1 cellular context compared by ENCODE assay signal in the genomic region with DNA sequence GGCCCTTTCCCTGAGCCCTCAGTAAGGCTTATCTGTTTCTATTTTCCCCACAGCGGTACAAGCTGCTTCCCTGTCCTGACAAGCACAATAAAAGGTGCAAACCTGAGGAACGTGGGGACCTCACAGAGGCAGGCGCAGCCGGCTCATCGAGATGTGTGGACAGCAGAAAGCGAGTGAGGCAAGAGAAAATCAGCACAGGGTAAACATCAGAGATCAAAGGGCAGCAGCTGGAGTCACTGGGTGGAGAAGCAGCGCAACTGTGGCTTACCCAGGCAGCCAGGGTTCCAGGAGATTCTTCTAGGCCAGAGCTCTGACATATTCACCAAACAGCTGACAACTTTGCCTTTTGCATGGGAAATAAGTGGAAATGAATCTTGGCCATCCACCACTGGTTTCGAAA.
A peak's percentile ranks its signal among the peaks of the same experiment; 100 is the strongest.
TF ChIP-seq lines count a peak whose summit lies in the region.

No MANE protein-coding gene starts in this region.

TF ChIP-seq in HepG2, 621 proteins besides CTCF, POLR2A, EP300 and RAD21 (continued from another document and continues in another):
- TF ChIP-seq, protein P1, sequence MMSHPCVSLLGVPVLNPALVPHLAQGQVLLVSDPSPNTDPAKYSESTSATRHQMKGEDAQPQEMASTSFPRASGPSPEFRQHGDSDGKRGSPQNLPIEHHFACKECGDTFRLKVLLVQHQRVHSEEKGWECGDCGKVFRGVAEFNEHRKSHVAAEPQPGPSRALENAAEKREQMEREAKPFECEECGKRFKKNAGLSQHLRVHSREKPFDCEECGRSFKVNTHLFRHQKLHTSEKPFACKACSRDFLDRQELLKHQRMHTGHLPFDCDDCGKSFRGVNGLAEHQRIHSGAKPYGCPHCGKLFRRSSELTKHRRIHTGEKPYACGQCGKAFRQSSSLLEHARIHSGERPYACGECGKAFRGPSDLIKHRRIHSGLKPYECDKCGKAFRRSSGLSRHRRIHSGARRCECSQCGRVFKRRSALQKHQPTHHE (CRISPR knock-in tag; IDR thresholded peaks at IDR 0.05; ENCODE audit: borderline replicate concordance) = no peak
- TF ChIP-seq ZBTB42 (CRISPR knock-in tag; IDR thresholded peaks at IDR 0.05) (no peak), NR1H2 (CRISPR knock-in tag; IDR thresholded peaks at IDR 0.05; ENCODE audit: borderline replicate concordance, low read depth) (no peak), ZNF816 (CRISPR knock-in tag; IDR thresholded peaks at IDR 0.05; ENCODE audit: borderline replicate concordance) (no peak), PRMT3 (CRISPR knock-in tag; IDR thresholded peaks at IDR 0.05; ENCODE audit: borderline replicate concordance, low read depth) (no peak), KLF16 (CRISPR knock-in tag; IDR thresholded peaks at IDR 0.05) (peak in 1 of 2 experiments; percentile 46; a peak in 1 of 4 replicates), MTF1 (CRISPR knock-in tag; IDR thresholded peaks at IDR 0.05) (no peak), IRX3 (CRISPR knock-in tag; IDR thresholded peaks at IDR 0.05; ENCODE audit: borderline replicate concordance, low read depth) (no peak), ZNF768 (CRISPR knock-in tag; IDR thresholded peaks at IDR 0.05) (no peak), NFE2L2 (IDR thresholded peaks at IDR 0.05; ENCODE audit: low read length) (no peak), KDM4B (CRISPR knock-in tag; IDR thresholded peaks at IDR 0.05) (no peak), SIN3A (IDR thresholded peaks at IDR 0.05; ENCODE audit: borderline replicate concordance, low read depth, low read length) (no peak), HNF4G (IDR thresholded peaks at IDR 0.05; ENCODE audit: borderline replicate concordance, low read depth, low read length) (peak; percentile 98), HNF4G (CRISPR knock-in tag; IDR thresholded peaks at IDR 0.05; ENCODE audit: borderline replicate concordance, low read depth) (peak; percentile 86; the same call in 1 of the 2 replicates), HNRNPK (IDR thresholded peaks at IDR 0.05; ENCODE audit: low read depth, low read length, poor library complexity, severe bottlenecking) (no peak), ZNF460 (CRISPR knock-in tag; IDR thresholded peaks at IDR 0.05; ENCODE audit: borderline replicate concordance) (no peak), ZNF17 (CRISPR knock-in tag; IDR thresholded peaks at IDR 0.05) (no peak), ZNF607 (CRISPR knock-in tag; IDR thresholded peaks at IDR 0.05; ENCODE audit: borderline replicate concordance) (no peak)
- TF ChIP-seq, protein P2, sequence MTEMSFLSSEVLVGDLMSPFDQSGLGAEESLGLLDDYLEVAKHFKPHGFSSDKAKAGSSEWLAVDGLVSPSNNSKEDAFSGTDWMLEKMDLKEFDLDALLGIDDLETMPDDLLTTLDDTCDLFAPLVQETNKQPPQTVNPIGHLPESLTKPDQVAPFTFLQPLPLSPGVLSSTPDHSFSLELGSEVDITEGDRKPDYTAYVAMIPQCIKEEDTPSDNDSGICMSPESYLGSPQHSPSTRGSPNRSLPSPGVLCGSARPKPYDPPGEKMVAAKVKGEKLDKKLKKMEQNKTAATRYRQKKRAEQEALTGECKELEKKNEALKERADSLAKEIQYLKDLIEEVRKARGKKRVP (CRISPR knock-in tag; IDR thresholded peaks at IDR 0.05) = peak in 1 of 2 experiments; percentile 84; a peak in 2 of 4 replicates
- TF ChIP-seq, protein P3, sequence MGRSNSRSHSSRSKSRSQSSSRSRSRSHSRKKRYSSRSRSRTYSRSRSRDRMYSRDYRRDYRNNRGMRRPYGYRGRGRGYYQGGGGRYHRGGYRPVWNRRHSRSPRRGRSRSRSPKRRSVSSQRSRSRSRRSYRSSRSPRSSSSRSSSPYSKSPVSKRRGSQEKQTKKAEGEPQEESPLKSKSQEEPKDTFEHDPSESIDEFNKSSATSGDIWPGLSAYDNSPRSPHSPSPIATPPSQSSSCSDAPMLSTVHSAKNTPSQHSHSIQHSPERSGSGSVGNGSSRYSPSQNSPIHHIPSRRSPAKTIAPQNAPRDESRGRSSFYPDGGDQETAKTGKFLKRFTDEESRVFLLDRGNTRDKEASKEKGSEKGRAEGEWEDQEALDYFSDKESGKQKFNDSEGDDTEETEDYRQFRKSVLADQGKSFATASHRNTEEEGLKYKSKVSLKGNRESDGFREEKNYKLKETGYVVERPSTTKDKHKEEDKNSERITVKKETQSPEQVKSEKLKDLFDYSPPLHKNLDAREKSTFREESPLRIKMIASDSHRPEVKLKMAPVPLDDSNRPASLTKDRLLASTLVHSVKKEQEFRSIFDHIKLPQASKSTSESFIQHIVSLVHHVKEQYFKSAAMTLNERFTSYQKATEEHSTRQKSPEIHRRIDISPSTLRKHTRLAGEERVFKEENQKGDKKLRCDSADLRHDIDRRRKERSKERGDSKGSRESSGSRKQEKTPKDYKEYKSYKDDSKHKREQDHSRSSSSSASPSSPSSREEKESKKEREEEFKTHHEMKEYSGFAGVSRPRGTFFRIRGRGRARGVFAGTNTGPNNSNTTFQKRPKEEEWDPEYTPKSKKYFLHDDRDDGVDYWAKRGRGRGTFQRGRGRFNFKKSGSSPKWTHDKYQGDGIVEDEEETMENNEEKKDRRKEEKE (IDR thresholded peaks at IDR 0.05) = no peak
- TF ChIP-seq, protein P4, sequence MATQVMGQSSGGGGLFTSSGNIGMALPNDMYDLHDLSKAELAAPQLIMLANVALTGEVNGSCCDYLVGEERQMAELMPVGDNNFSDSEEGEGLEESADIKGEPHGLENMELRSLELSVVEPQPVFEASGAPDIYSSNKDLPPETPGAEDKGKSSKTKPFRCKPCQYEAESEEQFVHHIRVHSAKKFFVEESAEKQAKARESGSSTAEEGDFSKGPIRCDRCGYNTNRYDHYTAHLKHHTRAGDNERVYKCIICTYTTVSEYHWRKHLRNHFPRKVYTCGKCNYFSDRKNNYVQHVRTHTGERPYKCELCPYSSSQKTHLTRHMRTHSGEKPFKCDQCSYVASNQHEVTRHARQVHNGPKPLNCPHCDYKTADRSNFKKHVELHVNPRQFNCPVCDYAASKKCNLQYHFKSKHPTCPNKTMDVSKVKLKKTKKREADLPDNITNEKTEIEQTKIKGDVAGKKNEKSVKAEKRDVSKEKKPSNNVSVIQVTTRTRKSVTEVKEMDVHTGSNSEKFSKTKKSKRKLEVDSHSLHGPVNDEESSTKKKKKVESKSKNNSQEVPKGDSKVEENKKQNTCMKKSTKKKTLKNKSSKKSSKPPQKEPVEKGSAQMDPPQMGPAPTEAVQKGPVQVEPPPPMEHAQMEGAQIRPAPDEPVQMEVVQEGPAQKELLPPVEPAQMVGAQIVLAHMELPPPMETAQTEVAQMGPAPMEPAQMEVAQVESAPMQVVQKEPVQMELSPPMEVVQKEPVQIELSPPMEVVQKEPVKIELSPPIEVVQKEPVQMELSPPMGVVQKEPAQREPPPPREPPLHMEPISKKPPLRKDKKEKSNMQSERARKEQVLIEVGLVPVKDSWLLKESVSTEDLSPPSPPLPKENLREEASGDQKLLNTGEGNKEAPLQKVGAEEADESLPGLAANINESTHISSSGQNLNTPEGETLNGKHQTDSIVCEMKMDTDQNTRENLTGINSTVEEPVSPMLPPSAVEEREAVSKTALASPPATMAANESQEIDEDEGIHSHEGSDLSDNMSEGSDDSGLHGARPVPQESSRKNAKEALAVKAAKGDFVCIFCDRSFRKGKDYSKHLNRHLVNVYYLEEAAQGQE (IDR thresholded peaks at IDR 0.05; ENCODE audit: borderline replicate concordance in 1 of 2, low read depth in 1 of 2, low read length in 2 of 2) = no peak
- TF ChIP-seq, protein P5, sequence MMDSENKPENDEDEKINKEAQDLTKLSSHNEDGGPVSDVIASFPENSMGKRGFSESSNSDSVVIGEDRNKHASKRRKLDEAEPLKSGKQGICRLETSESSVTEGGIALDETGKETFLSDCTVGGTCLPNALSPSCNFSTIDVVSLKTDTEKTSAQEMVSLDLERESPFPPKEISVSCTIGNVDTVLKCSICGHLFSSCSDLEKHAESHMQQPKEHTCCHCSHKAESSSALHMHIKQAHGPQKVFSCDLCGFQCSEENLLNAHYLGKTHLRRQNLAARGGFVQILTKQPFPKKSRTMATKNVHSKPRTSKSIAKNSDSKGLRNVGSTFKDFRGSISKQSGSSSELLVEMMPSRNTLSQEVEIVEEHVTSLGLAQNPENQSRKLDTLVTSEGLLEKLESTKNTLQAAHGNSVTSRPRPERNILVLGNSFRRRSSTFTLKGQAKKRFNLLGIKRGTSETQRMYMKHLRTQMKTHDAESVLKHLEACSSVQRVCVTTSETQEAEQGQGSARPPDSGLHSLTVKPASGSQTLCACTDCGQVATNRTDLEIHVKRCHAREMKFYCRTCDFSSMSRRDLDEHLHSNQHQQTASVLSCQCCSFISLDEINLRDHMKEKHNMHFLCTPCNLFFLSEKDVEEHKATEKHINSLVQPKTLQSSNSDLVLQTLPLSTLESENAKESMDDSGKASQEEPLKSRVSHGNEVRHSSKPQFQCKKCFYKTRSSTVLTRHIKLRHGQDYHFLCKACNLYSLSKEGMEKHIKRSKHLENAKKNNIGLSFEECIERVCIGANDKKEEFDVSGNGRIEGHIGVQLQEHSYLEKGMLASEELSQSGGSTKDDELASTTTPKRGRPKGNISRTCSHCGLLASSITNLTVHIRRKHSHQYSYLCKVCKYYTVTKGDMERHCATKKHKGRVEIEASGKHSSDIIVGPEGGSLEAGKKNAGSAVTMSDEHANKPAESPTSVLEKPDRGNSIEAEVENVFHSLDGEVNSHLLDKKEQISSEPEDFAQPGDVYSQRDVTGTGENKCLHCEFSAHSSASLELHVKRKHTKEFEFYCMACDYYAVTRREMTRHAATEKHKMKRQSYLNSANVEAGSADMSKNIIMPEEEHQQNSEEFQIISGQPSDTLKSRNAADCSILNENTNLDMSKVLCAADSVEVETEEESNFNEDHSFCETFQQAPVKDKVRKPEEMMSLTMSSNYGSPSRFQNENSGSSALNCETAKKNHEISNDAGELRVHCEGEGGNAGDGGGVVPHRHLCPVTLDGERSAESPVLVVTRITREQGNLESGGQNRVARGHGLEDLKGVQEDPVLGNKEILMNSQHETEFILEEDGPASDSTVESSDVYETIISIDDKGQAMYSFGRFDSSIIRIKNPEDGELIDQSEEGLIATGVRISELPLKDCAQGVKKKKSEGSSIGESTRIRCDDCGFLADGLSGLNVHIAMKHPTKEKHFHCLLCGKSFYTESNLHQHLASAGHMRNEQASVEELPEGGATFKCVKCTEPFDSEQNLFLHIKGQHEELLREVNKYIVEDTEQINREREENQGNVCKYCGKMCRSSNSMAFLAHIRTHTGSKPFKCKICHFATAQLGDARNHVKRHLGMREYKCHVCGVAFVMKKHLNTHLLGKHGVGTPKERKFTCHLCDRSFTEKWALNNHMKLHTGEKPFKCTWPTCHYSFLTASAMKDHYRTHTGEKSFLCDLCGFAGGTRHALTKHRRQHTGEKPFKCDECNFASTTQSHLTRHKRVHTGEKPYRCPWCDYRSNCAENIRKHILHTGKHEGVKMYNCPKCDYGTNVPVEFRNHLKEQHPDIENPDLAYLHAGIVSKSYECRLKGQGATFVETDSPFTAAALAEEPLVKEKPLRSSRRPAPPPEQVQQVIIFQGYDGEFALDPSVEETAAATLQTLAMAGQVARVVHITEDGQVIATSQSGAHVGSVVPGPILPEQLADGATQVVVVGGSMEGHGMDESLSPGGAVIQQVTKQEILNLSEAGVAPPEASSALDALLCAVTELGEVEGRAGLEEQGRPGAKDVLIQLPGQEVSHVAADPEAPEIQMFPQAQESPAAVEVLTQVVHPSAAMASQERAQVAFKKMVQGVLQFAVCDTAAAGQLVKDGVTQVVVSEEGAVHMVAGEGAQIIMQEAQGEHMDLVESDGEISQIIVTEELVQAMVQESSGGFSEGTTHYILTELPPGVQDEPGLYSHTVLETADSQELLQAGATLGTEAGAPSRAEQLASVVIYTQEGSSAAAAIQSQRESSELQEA (CRISPR knock-in tag; IDR thresholded peaks at IDR 0.05; ENCODE audit: not compliant biosample characterization) = no peak
- TF ChIP-seq, protein P6, sequence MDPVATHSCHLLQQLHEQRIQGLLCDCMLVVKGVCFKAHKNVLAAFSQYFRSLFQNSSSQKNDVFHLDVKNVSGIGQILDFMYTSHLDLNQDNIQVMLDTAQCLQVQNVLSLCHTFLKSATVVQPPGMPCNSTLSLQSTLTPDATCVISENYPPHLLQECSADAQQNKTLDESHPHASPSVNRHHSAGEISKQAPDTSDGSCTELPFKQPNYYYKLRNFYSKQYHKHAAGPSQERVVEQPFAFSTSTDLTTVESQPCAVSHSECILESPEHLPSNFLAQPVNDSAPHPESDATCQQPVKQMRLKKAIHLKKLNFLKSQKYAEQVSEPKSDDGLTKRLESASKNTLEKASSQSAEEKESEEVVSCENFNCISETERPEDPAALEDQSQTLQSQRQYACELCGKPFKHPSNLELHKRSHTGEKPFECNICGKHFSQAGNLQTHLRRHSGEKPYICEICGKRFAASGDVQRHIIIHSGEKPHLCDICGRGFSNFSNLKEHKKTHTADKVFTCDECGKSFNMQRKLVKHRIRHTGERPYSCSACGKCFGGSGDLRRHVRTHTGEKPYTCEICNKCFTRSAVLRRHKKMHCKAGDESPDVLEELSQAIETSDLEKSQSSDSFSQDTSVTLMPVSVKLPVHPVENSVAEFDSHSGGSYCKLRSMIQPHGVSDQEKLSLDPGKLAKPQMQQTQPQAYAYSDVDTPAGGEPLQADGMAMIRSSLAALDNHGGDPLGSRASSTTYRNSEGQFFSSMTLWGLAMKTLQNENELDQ (CRISPR knock-in tag; IDR thresholded peaks at IDR 0.05; ENCODE audit: borderline replicate concordance) = no peak
- TF ChIP-seq, protein P7, sequence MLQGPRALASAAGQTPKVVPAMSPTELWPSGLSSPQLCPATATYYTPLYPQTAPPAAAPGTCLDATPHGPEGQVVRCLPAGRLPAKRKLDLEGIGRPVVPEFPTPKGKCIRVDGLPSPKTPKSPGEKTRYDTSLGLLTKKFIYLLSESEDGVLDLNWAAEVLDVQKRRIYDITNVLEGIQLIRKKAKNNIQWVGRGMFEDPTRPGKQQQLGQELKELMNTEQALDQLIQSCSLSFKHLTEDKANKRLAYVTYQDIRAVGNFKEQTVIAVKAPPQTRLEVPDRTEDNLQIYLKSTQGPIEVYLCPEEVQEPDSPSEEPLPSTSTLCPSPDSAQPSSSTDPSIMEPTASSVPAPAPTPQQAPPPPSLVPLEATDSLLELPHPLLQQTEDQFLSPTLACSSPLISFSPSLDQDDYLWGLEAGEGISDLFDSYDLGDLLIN (CRISPR knock-in tag; IDR thresholded peaks at IDR 0.05; ENCODE audit: borderline replicate concordance) = no peak
- TF ChIP-seq, protein P8, sequence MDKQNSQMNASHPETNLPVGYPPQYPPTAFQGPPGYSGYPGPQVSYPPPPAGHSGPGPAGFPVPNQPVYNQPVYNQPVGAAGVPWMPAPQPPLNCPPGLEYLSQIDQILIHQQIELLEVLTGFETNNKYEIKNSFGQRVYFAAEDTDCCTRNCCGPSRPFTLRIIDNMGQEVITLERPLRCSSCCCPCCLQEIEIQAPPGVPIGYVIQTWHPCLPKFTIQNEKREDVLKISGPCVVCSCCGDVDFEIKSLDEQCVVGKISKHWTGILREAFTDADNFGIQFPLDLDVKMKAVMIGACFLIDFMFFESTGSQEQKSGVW (CRISPR knock-in tag; IDR thresholded peaks at IDR 0.05; ENCODE audit: borderline replicate concordance) = no peak
- TF ChIP-seq, protein P9, sequence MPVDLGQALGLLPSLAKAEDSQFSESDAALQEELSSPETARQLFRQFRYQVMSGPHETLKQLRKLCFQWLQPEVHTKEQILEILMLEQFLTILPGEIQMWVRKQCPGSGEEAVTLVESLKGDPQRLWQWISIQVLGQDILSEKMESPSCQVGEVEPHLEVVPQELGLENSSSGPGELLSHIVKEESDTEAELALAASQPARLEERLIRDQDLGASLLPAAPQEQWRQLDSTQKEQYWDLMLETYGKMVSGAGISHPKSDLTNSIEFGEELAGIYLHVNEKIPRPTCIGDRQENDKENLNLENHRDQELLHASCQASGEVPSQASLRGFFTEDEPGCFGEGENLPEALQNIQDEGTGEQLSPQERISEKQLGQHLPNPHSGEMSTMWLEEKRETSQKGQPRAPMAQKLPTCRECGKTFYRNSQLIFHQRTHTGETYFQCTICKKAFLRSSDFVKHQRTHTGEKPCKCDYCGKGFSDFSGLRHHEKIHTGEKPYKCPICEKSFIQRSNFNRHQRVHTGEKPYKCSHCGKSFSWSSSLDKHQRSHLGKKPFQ (CRISPR knock-in tag; IDR thresholded peaks at IDR 0.05; ENCODE audit: insufficient replicate concordance) = no peak
